ENCODE assay signal across 8 cellular contexts in the genomic region with DNA sequence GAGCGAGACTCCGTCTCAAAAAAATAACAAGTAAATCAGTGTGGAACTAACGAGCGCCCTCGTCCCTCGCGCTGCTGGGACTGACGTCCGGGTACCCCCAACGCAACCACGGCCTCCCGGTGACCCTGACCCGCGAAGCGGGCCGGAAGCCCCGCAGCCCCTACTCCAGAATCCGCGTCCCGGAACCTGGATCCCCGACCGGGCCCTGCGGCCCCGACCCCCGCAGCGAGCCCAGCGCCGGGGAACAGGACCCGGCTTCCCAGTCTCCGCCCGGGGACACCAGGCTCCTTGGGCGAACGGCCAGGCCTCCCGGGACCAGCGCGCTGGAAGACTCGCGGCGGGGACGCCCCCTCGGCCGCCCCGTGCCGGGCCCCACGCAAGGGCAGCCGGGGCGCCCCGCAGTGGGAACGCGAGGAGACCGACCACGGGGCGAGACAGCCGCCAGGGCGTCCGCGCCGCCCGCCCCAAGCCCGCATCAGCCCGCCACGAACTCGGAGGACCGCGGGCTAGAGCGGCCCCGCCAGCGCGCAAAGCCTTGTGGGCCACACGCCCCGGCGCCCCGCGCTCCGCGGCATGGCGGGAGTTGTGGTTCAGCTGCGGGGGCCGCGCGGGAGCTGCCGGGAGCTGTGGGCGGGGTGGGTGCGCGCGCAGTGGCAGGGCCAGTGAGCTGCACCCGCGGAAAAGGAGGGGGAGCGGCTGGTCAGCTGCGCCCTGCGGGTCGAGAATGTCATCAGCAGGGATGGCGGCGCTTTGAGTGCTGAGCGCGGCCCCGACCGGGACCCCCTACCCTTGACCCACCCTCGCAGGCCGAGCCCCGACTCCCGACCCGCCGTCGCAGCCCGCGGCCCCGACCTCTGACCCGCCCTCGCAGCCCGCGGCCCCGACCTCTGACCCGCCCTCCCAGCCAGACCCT. TPM values are rescaled to one million over a fixed set of nuclear protein-coding genes. Genes with fewer than 3 reads are reported as not detected.
A peak's percentile ranks its signal among the peaks of the same experiment; 100 is the strongest.
DNase-seq lines count a peak whose midpoint lies in the region; ATAC-seq and TF ChIP-seq lines count a peak whose summit lies in the region.

No MANE protein-coding gene starts in this region.

- intact Hi-C loops in adrenal gland (cut with DNase I) = no loop called here
- intact Hi-C loops in left ventricle myocardium inferior (cut with micrococcal nuclease) = no loop called here
- intact Hi-C loops in prostate gland (cut with DNase I) = no loop called here

- H3K4me1 ChIP-seq in adrenal gland (replicated peaks in 1 of 2) (peaks cover 4 to 8% of the 10 kb centered on the region in 2 donors), left ventricle myocardium inferior (peaks cover 32% of the 10 kb centered on the region), prostate gland (replicated peaks) (peaks cover 6% of the 10 kb centered on the region)

- H3K9me3 ChIP-seq in adrenal gland (replicated peaks in 1 of 3) = no peaks in the 10 kb centered on the region
- no peaks in the 10 kb centered on the region for H3K9me3 ChIP-seq in left ventricle myocardium inferior (replicated peaks)
- H3K9me3 ChIP-seq in prostate gland = no peaks in the 10 kb centered on the region

- WGBS in adrenal gland, 4 donors = 1% methylated on average over 29 to 114 of the region's 114 CpGs; no CpG with 5 or more reads in 1 of the 4 donors
- 1% methylated on average over 48 of the region's 114 CpGs for WGBS in prostate gland

- TF ChIP-seq CTCF in GM10266 (IDR thresholded peaks at IDR 0.05; ENCODE audit: control insufficient read depth, insufficient read depth, low read depth, missing control alignments) (peak; percentile 11), adrenal gland (IDR thresholded peaks at IDR 0.05) (peak in 2 of 6 experiments; percentile 19 to 33), left ventricle myocardium inferior (IDR thresholded peaks at IDR 0.05; ENCODE audit: borderline replicate concordance) (no peak), prostate gland (IDR thresholded peaks at IDR 0.05) (peak in 2 of 4 experiments; percentile 47 to 55)

- no peaks in the 10 kb centered on the region for H3K27me3 ChIP-seq in adrenal gland
- peaks cover 29% of the 10 kb centered on the region for H3K27me3 ChIP-seq in left ventricle myocardium inferior (ENCODE audit: low read depth)
- no peaks in the 10 kb centered on the region for H3K27me3 ChIP-seq in prostate gland (replicated peaks; ENCODE audit: insufficient read depth)

- DNase-seq in GM10266 (ENCODE audit: extremely low spot score) (peak; percentile 99), NCI-H1436 treated with DMSO at 0.1 percent for 48 hours (lab: John Stamatoyannopoulos, UW) (peak; percentile 33), T follicular helper cell (ENCODE audit: low read depth) (peak; percentile 87), adrenal gland (peak; percentile 93 to 98 (median 96)), left ventricle myocardium inferior (peak; percentile 99), prostate gland (ENCODE audit: low spot score) (peak; percentile 91), ureter (ENCODE audit: low spot score) (peak; percentile 96)

- peak; percentile 87 for ATAC-seq in HG02763 (IDR thresholded peaks at IDR 0.05; ENCODE audit: unreplicated experiment)

- H3K36me3 ChIP-seq in adrenal gland (replicated peaks in 1 of 2) (no peaks in the 10 kb centered on the region), left ventricle myocardium inferior (no peaks in the 10 kb centered on the region), prostate gland (no peaks in the 10 kb centered on the region)

- peak overlapping the region; percentile 64 to 97 (median 95) for H3K27ac ChIP-seq in adrenal gland
- peak overlapping the region; percentile 99 for H3K27ac ChIP-seq in left ventricle myocardium inferior (replicated peaks)
- H3K27ac ChIP-seq in prostate gland = peak overlapping the region; percentile 87 to 88

- TF ChIP-seq POLR2A in adrenal gland (IDR thresholded peaks at IDR 0.05) = peak; percentile 85 to 88
- TF ChIP-seq POLR2A in prostate gland (IDR thresholded peaks at IDR 0.05) = peak; percentile 74

- H3K4me3 ChIP-seq in adrenal gland (peak overlapping the region; percentile 87 to 99 (median 95)), left ventricle myocardium inferior (peak overlapping the region; percentile 97), prostate gland (peak overlapping the region; percentile 84 to 98)

RNA-seq across cellular contexts. Expression of a gene that starts 7.5 kb away (rescaled TPM):
- total RNA-seq in adrenal gland (1 to 10 TPM in 1 of 8 donors, under 1 TPM in 6, not detected in 1; 0.14 to 1.1 (median 0.43) TPM), left ventricle myocardium inferior (0.22 TPM), prostate gland (under 1 TPM; 0.80 to 0.91 TPM), ureter (0.49 TPM)
- 1 to 10 TPM in 2 of 3 donors, not detected in 1; 2.2 to 4.8 TPM for polyA plus RNA-seq in adrenal gland

RNA-seq across cellular contexts. Expression of a gene that starts 18.5 kb away (rescaled TPM):
- total RNA-seq in adrenal gland (100 to 1,000 TPM in 2 of 8 donors, 10 to 100 TPM in 6; 19.6 to 123 (median 44.7) TPM), left ventricle myocardium inferior (11.2 TPM), prostate gland (10 to 100 TPM; 90.0 to 94.9 TPM), ureter (11.2 TPM)
- polyA plus RNA-seq in adrenal gland = 10 to 100 TPM in 2 of 3 donors, under 1 TPM in 1; 0.07 to 43.6 (median 33.5) TPM

RNA-seq across cellular contexts. Expression of a gene that starts 27.9 kb away (rescaled TPM):
- total RNA-seq in adrenal gland = 10 to 100 TPM; 11.2 to 81.4 (median 45.5) TPM
- 100 to 1,000 TPM in 1 of 3 donors, 10 to 100 TPM in 1, 1 to 10 TPM in 1; 1.2 to 196 (median 45.9) TPM for polyA plus RNA-seq in adrenal gland
- total RNA-seq in left ventricle myocardium inferior = 11.3 TPM
- total RNA-seq in prostate gland = 10 to 100 TPM; 52.2 to 83.4 TPM
- total RNA-seq in ureter = 27.6 TPM

RNA-seq across cellular contexts. Expression of a gene that starts 42.8 kb away (rescaled TPM):
- total RNA-seq in adrenal gland (10 to 100 TPM; 42.4 to 74.6 (median 59.6) TPM), left ventricle myocardium inferior (96.5 TPM), prostate gland (100 to 1,000 TPM in 1 of 2 donors, 10 to 100 TPM in 1; 93.4 to 159 TPM), ureter (30.8 TPM)
- polyA plus RNA-seq in adrenal gland = 100 to 1,000 TPM in 2 of 3 donors, 10 to 100 TPM in 1; 22.2 to 151 (median 124) TPM

RNA-seq across cellular contexts. Expression of a gene that starts 55.1 kb away (rescaled TPM):
- 1 to 10 TPM in 2 of 8 donors, under 1 TPM in 4, not detected in 2; 0.35 to 2.4 (median 0.80) TPM for total RNA-seq in adrenal gland
- 1 to 10 TPM in 2 of 3 donors, not detected in 1; 1.3 to 1.9 TPM for polyA plus RNA-seq in adrenal gland
- total RNA-seq in left ventricle myocardium inferior = not detected
- total RNA-seq in prostate gland = under 1 TPM in 1 of 2 donors, not detected in 1; 0.68 TPM
- total RNA-seq in ureter = 0.83 TPM

Comparison
In these comparisons a context has a peak if more than half of its experiments do, and no peak if none do; other contexts are left out.
1. Peak in every context shown above with its lines: DNase-seq, ATAC-seq, H3K4me3 ChIP-seq and H3K27ac ChIP-seq.
2. DNase-seq: peak in every context shown above with its lines; median percentile 99 in GM10266; 99 in left ventricle myocardium inferior; 96 in adrenal gland; 96 in ureter; 91 in prostate gland; 87 in T follicular helper cell; 33 in NCI-H1436 treated with DMSO at 0.1 percent for 48 hours.